ENCODE assay signal across 1 cellular context in the genomic region with DNA sequence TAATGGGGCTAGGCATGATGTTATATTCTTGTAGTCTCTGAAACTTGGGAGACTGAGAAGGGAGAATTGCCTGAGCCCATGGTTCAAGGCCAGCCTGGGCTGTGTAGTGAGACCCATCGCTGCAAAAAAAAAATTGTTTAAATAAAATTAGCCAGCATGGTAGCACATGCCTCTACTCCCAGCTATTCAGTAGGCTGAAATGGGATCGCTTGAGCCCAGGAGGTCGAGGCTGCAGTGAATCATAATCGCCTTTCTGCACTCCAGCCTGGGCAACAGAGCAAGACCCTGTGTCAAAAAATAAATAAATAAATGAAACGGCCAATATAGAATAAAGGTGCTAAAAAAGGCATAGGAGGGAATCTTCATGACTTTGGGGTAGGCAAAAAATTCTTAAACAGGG.
TF ChIP-seq lines count a peak whose summit lies in the region.

No MANE protein-coding gene starts in this region.

TF ChIP-seq in GM12878, 131 proteins besides CTCF, POLR2A, EP300 and RAD21:
- TF ChIP-seq POU2F2 (IDR thresholded peaks at IDR 0.05; ENCODE audit: borderline replicate concordance, low read depth, low read length) (no peak), GABPA (IDR thresholded peaks at IDR 0.05; ENCODE audit: low read depth) (no peak), JUND (IDR thresholded peaks at IDR 0.05; ENCODE audit: low read depth, low read length) (no peak), TCF12 (IDR thresholded peaks at IDR 0.05; ENCODE audit: low read depth, low read length) (no peak), RB1 (IDR thresholded peaks at IDR 0.05; ENCODE audit: borderline replicate concordance) (no peak), SMAD1 (IDR thresholded peaks at IDR 0.05; ENCODE audit: low read depth, partially characterized antibody) (no peak), FOS (IDR thresholded peaks at IDR 0.05; ENCODE audit: borderline replicate concordance, extremely low read depth, insufficient read length) (no peak), TAF1 (IDR thresholded peaks at IDR 0.05; ENCODE audit: borderline replicate concordance, low read depth, low read length) (no peak), TCF3 (IDR thresholded peaks at IDR 0.05; ENCODE audit: borderline replicate concordance, insufficient read depth, low read depth, low read length) (no peak)
TF ChIP-seq in GM12878: peak in this region for 0.
